20 cellular contexts compared by ENCODE assay signal in the genomic region with DNA sequence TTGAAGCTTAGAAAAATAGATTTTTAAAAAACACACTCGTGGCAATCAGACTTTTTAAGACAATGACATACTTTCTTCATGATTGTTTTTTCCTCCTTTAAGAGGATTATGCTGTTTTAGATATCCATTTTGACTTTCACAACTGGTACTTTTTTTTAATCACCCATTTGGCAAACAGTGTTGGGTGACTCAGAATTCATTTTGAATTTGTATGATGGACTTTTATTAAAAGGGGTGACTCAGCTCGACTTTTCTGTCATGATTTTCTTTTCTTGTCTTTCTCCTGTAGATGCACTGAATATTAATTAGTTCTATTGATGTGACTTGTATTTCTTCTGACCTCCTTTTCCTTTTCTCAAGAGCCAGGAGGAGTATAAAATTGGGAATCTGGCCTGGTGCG. TPM values are rescaled to one million over a fixed set of nuclear protein-coding genes. Genes with fewer than 3 reads are reported as not detected.
"Had no signal": no experiment of that assay in that cellular context is flagged by ENCODE, and none has a peak within 500 bp of the region (broad histone marks: within the 10 kb centered on the region; RNA-seq: fewer than 3 reads in every experiment).

No MANE protein-coding gene starts in this region.

- H3K4me3 Mint-ChIP-seq: activated naive CD4-positive, alpha-beta T cell treated with anti-CD3 and anti-CD28 coated beads, Interleukin-2, amount 10 ng/mL, durations not matched to agents 7 days and 5 days; endodermal cell; natural killer cell treated with Interleukin-12 subunit alpha and Interleukin-12 subunit beta and Interleukin-15 and Interleukin-18, amount 100 ng/mL, for 72 hours; stimulated activated naive B cell treated with anti-CD40 and anti-IgM and Interleukin-4, amounts not matched to agents 10 μg/mL and 1 μg/mL and 100 μg/mL, for 72 hours had no signal

- DNase-seq: activated CD4-positive, alpha-beta T cell treated with anti-CD3 and anti-CD28 coated beads, Interleukin-2, amount 50 U/mL, for 1 hour; activated CD4-positive, CD25-positive, alpha-beta regulatory T cell; activated naive CD4-positive, alpha-beta T cell treated with anti-CD3 and anti-CD28 coated beads, Interleukin-2, amount 10 ng/mL, durations not matched to agents 7 days and 5 days; amniotic stem cell; endodermal cell; foreskin melanocyte; head of caudate nucleus; islet precursor cell; left lung; mucosa of descending colon; nucleus accumbens; right lobe of liver; spleen; stimulated activated CD4-positive, alpha-beta T cell treated with anti-CD3 and anti-CD28 coated beads, Interleukin-2, amount 100 ng/mL, for 24 hours; stimulated activated naive B cell treated with anti-CD40 and anti-IgM and Interleukin-4, amounts not matched to agents 10 μg/mL and 1 μg/mL and 100 μg/mL, for 72 hours; trophoblast cell had no signal

- H3K36me3 Mint-ChIP-seq: activated naive CD4-positive, alpha-beta T cell treated with anti-CD3 and anti-CD28 coated beads, Interleukin-2, amount 10 ng/mL, durations not matched to agents 7 days and 5 days; natural killer cell treated with Interleukin-12 subunit alpha and Interleukin-12 subunit beta and Interleukin-15 and Interleukin-18, amount 100 ng/mL, for 72 hours; stimulated activated naive B cell treated with anti-CD40 and anti-IgM and Interleukin-4, amounts not matched to agents 10 μg/mL and 1 μg/mL and 100 μg/mL, for 72 hours had no signal

- H3K27me3 ChIP-seq: left lung, right lobe of liver had no signal

- H3K36me3 ChIP-seq: left lung, prostate gland, right lobe of liver, spleen had no signal

- H3K4me1 ChIP-seq: left lung, prostate gland, right lobe of liver, spleen had no signal

- H3K9me3 Mint-ChIP-seq: activated naive CD4-positive, alpha-beta T cell treated with anti-CD3 and anti-CD28 coated beads, Interleukin-2, amount 10 ng/mL, durations not matched to agents 7 days and 5 days; activated T-helper 2 cell treated with anti-CD3 and anti-CD28 coated beads, Interferon-gamma antibody, Interleukin-2, Interleukin-4, amounts not matched to agents 10 μg/mL and 5 μg/mL and 100 μg/mL, durations not matched to agents 14 hours and 24 hours and 36 hours; endodermal cell; natural killer cell treated with Interleukin-12 subunit alpha and Interleukin-12 subunit beta and Interleukin-15 and Interleukin-18, amount 100 ng/mL, for 72 hours had no signal

- H3K4me1 Mint-ChIP-seq: activated naive CD4-positive, alpha-beta T cell treated with anti-CD3 and anti-CD28 coated beads, Interleukin-2, amount 10 ng/mL, durations not matched to agents 7 days and 5 days; stimulated activated naive B cell treated with anti-CD40 and anti-IgM and Interleukin-4, amounts not matched to agents 10 μg/mL and 1 μg/mL and 100 μg/mL, for 72 hours had no signal

- H3K27me3 Mint-ChIP-seq: activated naive CD4-positive, alpha-beta T cell treated with anti-CD3 and anti-CD28 coated beads, Interleukin-2, amount 10 ng/mL, durations not matched to agents 7 days and 5 days; stimulated activated naive B cell treated with anti-CD40 and anti-IgM and Interleukin-4, amounts not matched to agents 10 μg/mL and 1 μg/mL and 100 μg/mL, for 72 hours had no signal

- H3K27ac Mint-ChIP-seq: activated naive CD4-positive, alpha-beta T cell treated with anti-CD3 and anti-CD28 coated beads, Interleukin-2, amount 10 ng/mL, durations not matched to agents 7 days and 5 days; activated T-helper 2 cell treated with anti-CD3 and anti-CD28 coated beads, Interferon-gamma antibody, Interleukin-2, Interleukin-4, amounts not matched to agents 10 μg/mL and 5 μg/mL and 100 μg/mL, durations not matched to agents 14 hours and 24 hours and 36 hours; endodermal cell; natural killer cell treated with Interleukin-12 subunit alpha and Interleukin-12 subunit beta and Interleukin-15 and Interleukin-18, amount 100 ng/mL, for 72 hours; stimulated activated naive B cell treated with anti-CD40 and anti-IgM and Interleukin-4, amounts not matched to agents 10 μg/mL and 1 μg/mL and 100 μg/mL, for 72 hours had no signal

- H3K9me3 ChIP-seq: left lung, mucosa of descending colon, prostate gland, right lobe of liver, spleen had no signal

- H3K27ac ChIP-seq: left lung, prostate gland, right lobe of liver, spleen had no signal

- ATAC-seq: left lung; mucosa of descending colon; natural killer cell treated with Interleukin-12 subunit alpha and Interleukin-12 subunit beta and Interleukin-15 and Interleukin-18, amount 100 ng/mL, for 72 hours; right lobe of liver; stimulated activated naive B cell treated with anti-CD40 and anti-IgM and Interleukin-4, amounts not matched to agents 10 μg/mL and 1 μg/mL and 100 μg/mL, for 72 hours had no signal

- H3K4me3 ChIP-seq: left lung, mucosa of descending colon, prostate gland, right lobe of liver, spleen had no signal

RNA-seq across cellular contexts. Expression of gene FMN2, which starts 44.7 kb away (rescaled TPM):
- total RNA-seq: activated T-helper 2 cell treated with anti-CD3 and anti-CD28 coated beads, Interferon-gamma antibody, Interleukin-2, Interleukin-4, amounts not matched to agents 10 μg/mL and 5 μg/mL and 100 μg/mL, durations not matched to agents 14 hours and 24 hours and 36 hours; dermis microvascular lymphatic vessel endothelial cell; natural killer cell treated with Interleukin-12 subunit alpha and Interleukin-12 subunit beta and Interleukin-15 and Interleukin-18, amount 100 ng/mL, for 72 hours had no signal
